In genomic region chr19:45646345-45646698, GRCh38 we compare ENCODE assay signal across 8 cellular contexts. TPM values are rescaled to one million over a fixed set of nuclear protein-coding genes. Genes with fewer than 3 reads are reported as not detected.
DNase-seq lines count a peak whose midpoint lies in the region; ATAC-seq and TF ChIP-seq lines count a peak whose summit lies in the region.

No MANE protein-coding gene starts in this region.

- TF ChIP-seq POLR2A in Peyer's patch (IDR thresholded peaks at IDR 0.05) = no peak

- no peaks in the 10 kb centered on the region for H3K9me3 Mint-ChIP-seq in dendritic cell treated with granulocyte-macrophage colony-stimulating factor and Interleukin-4, amounts not matched to agents 40 ng/mL and 50 ng/mL, for 4 days

- H3K4me1 ChIP-seq in Peyer's patch = peaks cover 0 to 35% (median 12%) of the 10 kb centered on the region in 4 donors
- peaks cover 16% of the 10 kb centered on the region for H3K4me1 ChIP-seq in psoas muscle

- peaks cover 40% of the 10 kb centered on the region for H3K4me1 Mint-ChIP-seq in dendritic cell treated with granulocyte-macrophage colony-stimulating factor and Interleukin-4, amounts not matched to agents 40 ng/mL and 50 ng/mL, for 4 days (ENCODE audit: low read depth)

- WGBS in psoas muscle, 3 donors = 12 to 15% (median 15%) methylated on average over 9 of the region's 9 CpGs

- H3K27ac Mint-ChIP-seq in dendritic cell treated with granulocyte-macrophage colony-stimulating factor and Interleukin-4, amounts not matched to agents 40 ng/mL and 50 ng/mL, for 4 days = no peak overlapping the region

- TF ChIP-seq CTCF in Peyer's patch (IDR thresholded peaks at IDR 0.05) = no peak
- TF ChIP-seq CTCF in psoas muscle (IDR thresholded peaks at IDR 0.05) = no peak

- DNase-seq in H7 = no peak
- DNase-seq in Peyer's patch = no peak
- DNase-seq in psoas muscle = no peak
- no peak for DNase-seq in COR-L47 (lab: John Stamatoyannopoulos, UW)
- no peak for DNase-seq in HuH-7.5 (ENCODE audit: low spot score)
- DNase-seq in SHP77 (lab: John Stamatoyannopoulos, UW) = no peak

- H3K36me3 ChIP-seq in H7 (replicated peaks; ENCODE audit: control insufficient read depth, insufficient read depth, low read length) (no peaks in the 10 kb centered on the region), Peyer's patch (no peaks in the 10 kb centered on the region), psoas muscle (ENCODE audit: insufficient read depth in 1 of 2, low read depth in 1 of 2) (no peaks in the 10 kb centered on the region)

- H3K27ac ChIP-seq in Peyer's patch (no peak overlapping the region), psoas muscle (no peak overlapping the region)

- intact Hi-C loops in dendritic cell treated with granulocyte-macrophage colony-stimulating factor and Interleukin-4, amounts not matched to agents 40 ng/mL and 50 ng/mL, for 4 days (cut with micrococcal nuclease) = loop anchor here (10.0 kb wide), 2 partner anchors 122 to 152 kb away; partner anchors contain the start of genes PPM1N and RTN2
- intact Hi-C loops in psoas muscle (cut with DNase I) = no loop called here

- ATAC-seq in psoas muscle (no peak), HG02938 (IDR thresholded peaks at IDR 0.05; ENCODE audit: unreplicated experiment) (no peak)

- H3K27me3 Mint-ChIP-seq in dendritic cell treated with granulocyte-macrophage colony-stimulating factor and Interleukin-4, amounts not matched to agents 40 ng/mL and 50 ng/mL, for 4 days = peaks cover 54% of the 10 kb centered on the region

- H3K36me3 Mint-ChIP-seq in dendritic cell treated with granulocyte-macrophage colony-stimulating factor and Interleukin-4, amounts not matched to agents 40 ng/mL and 50 ng/mL, for 4 days (ENCODE audit: low read depth) = no peaks in the 10 kb centered on the region

- peak overlapping the region; percentile 60 for H3K4me3 Mint-ChIP-seq in dendritic cell treated with granulocyte-macrophage colony-stimulating factor and Interleukin-4, amounts not matched to agents 40 ng/mL and 50 ng/mL, for 4 days

- no peaks in the 10 kb centered on the region for H3K9me3 ChIP-seq in Peyer's patch
- H3K9me3 ChIP-seq in psoas muscle = no peaks in the 10 kb centered on the region

- H3K27me3 ChIP-seq in H7 (ENCODE audit: control insufficient read depth, insufficient read depth, low read length) (peaks cover 8% of the 10 kb centered on the region), Peyer's patch (peaks cover 0 to 8% of the 10 kb centered on the region in 2 donors), psoas muscle (ENCODE audit: insufficient read depth in 3 of 3, low read length in 2 of 3) (peaks cover 0 to 45% (median 0%) of the 10 kb centered on the region in 3 donors)

- peak overlapping the region; percentile 7; the same call in 1 of the 2 replicates for H3K4me3 ChIP-seq in H7 (ENCODE audit: insufficient read depth, low read depth, low read length)
- H3K4me3 ChIP-seq in Peyer's patch = peak overlapping the region in 3 of 4 donors; percentile 38 to 44 (median 40)
- peak overlapping the region; percentile 56 for H3K4me3 ChIP-seq in psoas muscle

RNA-seq across cellular contexts. Expression of gene EML2, which starts 7.1 kb away (rescaled TPM):
- total RNA-seq in H7 (2014; rRNA removed; shearing (Covaris generic)) = 42.5 and 48.6 TPM in 2 replicates
- total RNA-seq in Peyer's patch (10 to 100 TPM; 17.5 to 60.2 (median 46.9) TPM), psoas muscle (10 to 100 TPM; 10.4 to 31.1 (median 18.3) TPM)
- 1 to 10 TPM; 6.2 to 8.3 (median 6.7) TPM for polyA plus RNA-seq in psoas muscle

RNA-seq across cellular contexts. Expression of gene GIPR, which starts 21.7 kb away (rescaled TPM):
- 0.81 TPM in 1 of 2 replicates, not detected in the other for total RNA-seq in H7 (2014; rRNA removed; shearing (Covaris generic))
- total RNA-seq in Peyer's patch = 1 to 10 TPM in 3 of 4 donors, not detected in 1; 4.6 to 6.0 (median 5.6) TPM
- total RNA-seq in psoas muscle = not detected
- polyA plus RNA-seq in psoas muscle = under 1 TPM in 2 of 3 donors, not detected in 1; under 0.01 to 0.08 TPM

RNA-seq across cellular contexts. Expression of gene GPR4, which starts 44.3 kb away (rescaled TPM):
- total RNA-seq in H7 (2014; rRNA removed; shearing (Covaris generic)) = 0.07 and 0.41 TPM in 2 replicates
- total RNA-seq in Peyer's patch = 1 to 10 TPM in 2 of 4 donors, under 1 TPM in 2; 0.18 to 3.4 (median 1.7) TPM
- total RNA-seq in psoas muscle = 1 to 10 TPM; 3.0 to 7.5 (median 3.9) TPM
- 1 to 10 TPM; 1.6 to 2.6 (median 2.4) TPM for polyA plus RNA-seq in psoas muscle

RNA-seq across cellular contexts. Expression of gene SNRPD2, which starts 45.4 kb away (rescaled TPM):
- 407 and 467 TPM in 2 replicates for total RNA-seq in H7 (2014; rRNA removed; shearing (Covaris generic))
- total RNA-seq in Peyer's patch (10 to 100 TPM; 47.3 to 86.2 (median 67.3) TPM), psoas muscle (100 to 1,000 TPM; 205 to 243 (median 222) TPM)
- 100 to 1,000 TPM; 251 to 368 (median 326) TPM for polyA plus RNA-seq in psoas muscle

RNA-seq across cellular contexts. Expression of gene QPCTL, which starts 46.1 kb away (rescaled TPM):
- total RNA-seq in H7 (2014; rRNA removed; shearing (Covaris generic)) = 26.2 and 30.1 TPM in 2 replicates
- 10 to 100 TPM in 1 of 4 donors, 1 to 10 TPM in 3; 6.1 to 11.6 (median 7.4) TPM for total RNA-seq in Peyer's patch
- 1 to 10 TPM in 2 of 4 donors, under 1 TPM in 2; 0.84 to 1.6 (median 1.1) TPM for total RNA-seq in psoas muscle
- 1 to 10 TPM in 1 of 3 donors, under 1 TPM in 2; 0.41 to 1.6 (median 0.84) TPM for polyA plus RNA-seq in psoas muscle
